Comparison of ENCODE assay signal across 18 cellular contexts in the genomic region with DNA sequence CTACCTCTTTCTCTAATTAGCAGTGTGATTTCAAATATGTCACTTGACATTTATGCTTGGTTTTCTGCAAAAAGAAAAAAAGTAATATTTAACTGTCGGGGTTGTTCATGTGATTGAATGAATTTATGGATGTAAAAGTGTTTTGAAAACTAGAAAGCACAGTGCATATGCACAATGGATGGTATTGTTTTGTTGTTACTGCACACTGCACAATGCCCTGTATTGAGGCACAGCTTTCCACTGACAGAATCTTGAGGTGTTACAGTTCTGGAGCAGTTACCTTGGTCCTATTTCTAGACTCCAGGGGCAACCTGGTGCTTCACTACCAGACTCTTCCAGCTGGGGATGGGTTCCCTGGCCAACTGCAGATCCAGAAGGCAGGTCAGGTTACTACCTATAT.
DNase-seq lines count a peak whose midpoint lies in the region; ATAC-seq, FAIRE-seq and TF ChIP-seq lines count a peak whose summit lies in the region.
"Had no signal": no experiment of that assay in that cellular context is flagged by ENCODE, and none has a peak within 500 bp of the region (broad histone marks: within the 10 kb centered on the region; RNA-seq: fewer than 3 reads in every experiment).

No MANE protein-coding gene starts in this region.

- H3K36me3 ChIP-seq in PC-3 (ENCODE audit: low read depth, low read length): no peaks in the 10 kb centered on the region
- H3K36me3 ChIP-seq: BE2C had no signal

- H3K9me3 ChIP-seq in PC-3 (ENCODE audit: low read length): no peaks in the 10 kb centered on the region
- H3K9me3 ChIP-seq: BE2C, Caco-2 had no signal

- intact Hi-C loops in PC-3 (cut with micrococcal nuclease): no loop called here

- peak; percentile 19 for DNase-seq in Ammon's horn (ENCODE audit: low spot score)
- peak; percentile 79 for DNase-seq in SK-MEL-5 (ENCODE audit: low read depth, low spot score)
- peak; percentile 58 for DNase-seq in medulla oblongata (ENCODE audit: extremely low spot score)
- peak; percentile 41 for DNase-seq in superior temporal gyrus (ENCODE audit: extremely low spot score)
- DNase-seq in PC-3: no peak
- no peak for DNase-seq in H54 (ENCODE audit: insufficient read length, low spot score)
- DNase-seq: BE2C; C1 segment of cervical spinal cord; Caco-2; CD4-positive, CD25-positive, alpha-beta regulatory T cell; CD8-positive, alpha-beta memory T cell; GDM1; GOT3; H9 had no signal

- BruUV-seq in PC-3 (replicated peaks; lab: Mats Ljungman, UMichigan): no TSS peak

- in situ Hi-C loops in SK-MEL-5 (cut with HindIII; ENCODE audit: low pct_unique_long_range_greater_than_20kb, low sequenced_read_pairs): no loop called here

- H3F3A ChIP-seq in PC-3 (ENCODE audit: low read length, unreplicated experiment): no peaks in the 10 kb centered on the region

- no peaks in the 10 kb centered on the region for H3K79me2 ChIP-seq in PC-3 (ENCODE audit: low read length)

- no peaks in the 10 kb centered on the region for H3K9me2 ChIP-seq in PC-3 (replicated peaks; ENCODE audit: low read length)

- no peak for ATAC-seq in PC-3
- ATAC-seq: HepG2 had no signal

- no peak overlapping the region for H3K9ac ChIP-seq in PC-3 (ENCODE audit: low read length)

- H3K4me3 ChIP-seq in PC-3 (ENCODE audit: low read length): no peak overlapping the region

- no peak overlapping the region for H2AFZ ChIP-seq in PC-3 (ENCODE audit: low read length)

- H3K4me2 ChIP-seq in PC-3 (ENCODE audit: low read length): no peak overlapping the region

- CTCF ChIA-PET in PC-3 (lab: Charles Lee): no interaction called here

- TF ChIP-seq POLR2A in H54 (IDR thresholded peaks at IDR 0.05; ENCODE audit: low read depth, low read length): no peak

- POLR2A ChIA-PET in PC-3 (lab: Charles Lee; ENCODE audit: unreplicated experiment): no interaction called here

- no peak for FAIRE-seq in H54 (lab: Jason Lieb, UNC)
- FAIRE-seq: D721Med, GM12892, GM18507, HepG2 had no signal

- TF ChIP-seq CTCF in PC-3 (conservative IDR thresholded peaks at IDR 0.05; ENCODE audit: low read depth, low read length): no peak

- H3K4me1 ChIP-seq in PC-3 (ENCODE audit: insufficient read depth, low read length): peaks cover 10% of the 10 kb centered on the region
- H3K4me1 ChIP-seq: BE2C had no signal

- no peaks in the 10 kb centered on the region for H4K20me1 ChIP-seq in PC-3 (ENCODE audit: low read length)

- no peak overlapping the region for H3K27ac ChIP-seq in PC-3 (ENCODE audit: low read length)

- H3K27me3 ChIP-seq in PC-3 (ENCODE audit: low read length): no peaks in the 10 kb centered on the region
- H3K27me3 ChIP-seq: BE2C had no signal

Comparison
In these comparisons a context has a peak if more than half of its experiments do, and no peak if none do; other contexts are left out.
1. DNase-seq: peak in Ammon's horn (single experiment), SK-MEL-5 (single experiment), medulla oblongata (single experiment) and superior temporal gyrus (single experiment); none in PC-3 (single experiment) and H54 (single experiment).